In the genomic region with DNA sequence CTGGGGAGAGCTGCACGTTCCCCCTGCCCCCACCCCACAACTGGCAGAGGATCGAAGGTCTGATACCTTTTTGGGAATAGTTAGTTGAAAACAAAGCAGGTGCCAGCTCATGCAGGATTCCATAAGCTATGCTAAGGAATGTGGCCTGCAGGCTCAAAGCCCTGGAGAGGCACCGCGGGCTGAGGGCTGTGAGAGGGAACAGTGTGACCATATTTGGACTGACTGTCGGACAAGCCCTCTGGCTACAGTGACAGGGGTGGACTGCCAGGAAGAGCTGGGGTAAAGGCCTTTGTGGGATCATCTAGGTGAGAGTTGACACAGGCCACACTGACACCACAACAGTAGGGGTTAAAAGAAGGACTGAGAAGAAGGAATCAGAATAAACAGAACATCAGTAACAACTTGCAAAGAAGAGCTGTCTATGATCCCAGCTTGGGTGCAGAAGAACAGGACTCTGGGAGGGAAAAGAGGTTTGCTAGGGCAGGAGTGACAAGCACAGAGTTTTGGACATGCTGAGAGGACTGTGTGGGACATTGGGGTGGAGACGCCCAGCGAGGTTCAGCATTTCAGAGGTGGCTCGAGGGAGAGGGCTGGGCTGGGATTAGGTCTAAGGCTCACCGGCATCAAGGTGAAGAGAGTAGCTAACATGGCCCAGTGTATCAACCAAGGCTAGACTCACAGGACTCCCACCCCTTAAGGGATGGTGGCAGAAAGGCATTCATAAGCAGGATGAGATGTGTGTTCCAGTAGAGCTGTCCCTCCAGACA, we compare ENCODE assay signal across 12 cellular contexts. TPM values are rescaled to one million over a fixed set of nuclear protein-coding genes. Genes with fewer than 3 reads are reported as not detected.
DNase-seq lines count a peak whose midpoint lies in the region; ATAC-seq and TF ChIP-seq lines count a peak whose summit lies in the region.
"Had no signal": no experiment of that assay in that cellular context is flagged by ENCODE, and none has a peak within 500 bp of the region (broad histone marks: within the 10 kb centered on the region; RNA-seq: fewer than 3 reads in every experiment).

No MANE protein-coding gene starts in this region.

- intact Hi-C loops in PC-3 (cut with micrococcal nuclease), result no loop called here

- no peak for TF ChIP-seq CTCF in AG04450 (IDR thresholded peaks at IDR 0.05; ENCODE audit: low read depth, low read length)
- TF ChIP-seq CTCF in PC-3 (conservative IDR thresholded peaks at IDR 0.05; ENCODE audit: low read depth, low read length), result no peak
- no peak for TF ChIP-seq CTCF in endothelial cell (IDR thresholded peaks at IDR 0.05; ENCODE audit: unreplicated experiment)
- TF ChIP-seq CTCF in GM13976 (IDR thresholded peaks at IDR 0.05; ENCODE audit: borderline replicate concordance, control extremely low read depth, extremely low read depth, insufficient read depth, missing control alignments), result no peak
- no peak for TF ChIP-seq CTCF in suprapubic skin (IDR thresholded peaks at IDR 0.05)

- H3K79me2 ChIP-seq in PC-3 (ENCODE audit: low read length), result peaks cover 99% of the 10 kb centered on the region

- TF ChIP-seq POLR2A in suprapubic skin (IDR thresholded peaks at IDR 0.05), result no peak

- no peak overlapping the region for H2AFZ ChIP-seq in PC-3 (ENCODE audit: low read length)

- H3K4me3 ChIP-seq in AG04450 (ENCODE audit: low read depth, low read length) (no peak overlapping the region), PC-3 (ENCODE audit: low read length) (no peak overlapping the region), muscle layer of duodenum (ENCODE audit: low read depth in 1 of 2, low read length in 2 of 2) (no peak overlapping the region), suprapubic skin (no peak overlapping the region)
- H3K4me3 ChIP-seq: dorsolateral prefrontal cortex had no signal

- no peaks in the 10 kb centered on the region for H3F3A ChIP-seq in PC-3 (ENCODE audit: low read length, unreplicated experiment)

- peak overlapping the region; percentile 64 for H3K4me3 Mint-ChIP-seq in endothelial cell (ENCODE audit: unreplicated experiment)
- H3K4me3 Mint-ChIP-seq: immature natural killer cell had no signal

- H3K9me3 Mint-ChIP-seq in endothelial cell (ENCODE audit: unreplicated experiment), result no peaks in the 10 kb centered on the region

- H3K9me2 ChIP-seq in PC-3 (replicated peaks; ENCODE audit: low read length), result no peaks in the 10 kb centered on the region

- DNase-seq in AG04450 (ENCODE audit: low read depth, low spot score) (no peak), PC-3 (peak; percentile 39), endothelial cell (ENCODE audit: low spot score) (no peak), GM13976 (ENCODE audit: low spot score) (no peak), suprapubic skin (ENCODE audit: low spot score in 2 of 2) (no peak), COLO668 (lab: John Stamatoyannopoulos, UW; ENCODE audit: unreplicated experiment) (no peak)
- DNase-seq: activated CD8-positive, alpha-beta memory T cell treated with anti-CD3 and anti-CD28 coated beads, Interleukin-2, amount 50 U/mL, for 4 hours; dorsolateral prefrontal cortex; immature natural killer cell; NCI-H2107 had no signal

- H3K9me3 ChIP-seq in AG04450 (ENCODE audit: control insufficient read depth, insufficient read depth, low read length) (peaks cover 5% of the 10 kb centered on the region), PC-3 (ENCODE audit: low read length) (no peaks in the 10 kb centered on the region), muscle layer of duodenum (ENCODE audit: control insufficient read depth in 1 of 2, low read length in 2 of 2) (peaks cover 0 to 3% of the 10 kb centered on the region in 2 donors), suprapubic skin (peaks cover 4% of the 10 kb centered on the region)

- in situ Hi-C loops in GM13976 (cut with MboI; ENCODE audit: low sequenced_read_pairs, unreplicated experiment), result no loop called here

- no peak overlapping the region for H3K9ac ChIP-seq in PC-3 (ENCODE audit: low read length)

- peaks cover 27% of the 10 kb centered on the region for H3K4me1 Mint-ChIP-seq in endothelial cell (ENCODE audit: unreplicated experiment)
- H3K4me1 Mint-ChIP-seq: immature natural killer cell had no signal

- POLR2A ChIA-PET in AG04450 (lab: Yijun Ruan, JAX), result interaction anchor here (0.6 kb wide), 1 partner anchor 17 kb away, joined by 3 read pairs; no protein-coding TSS in a partner anchor
- POLR2A ChIA-PET in PC-3 (lab: Charles Lee; ENCODE audit: unreplicated experiment), result interaction anchor here (0.7 kb wide), 1 partner anchor 41 kb away, joined by 3 read pairs; no protein-coding TSS in a partner anchor

- H3K4me1 ChIP-seq in PC-3 (ENCODE audit: insufficient read depth, low read length), result no peaks in the 10 kb centered on the region
- peaks cover 2 to 80% of the 10 kb centered on the region in 2 donors for H3K4me1 ChIP-seq in muscle layer of duodenum (ENCODE audit: control insufficient read depth in 1 of 2, insufficient read depth in 2 of 2, low read length in 2 of 2)
- H3K4me1 ChIP-seq in suprapubic skin, result peaks cover 6% of the 10 kb centered on the region

- BruUV-seq in PC-3 (replicated peaks; lab: Mats Ljungman, UMichigan), result TSS peak; percentile 7

- CTCF ChIA-PET in AG04450 (lab: Charles Lee), result interaction anchor here (0.6 to 3.3 kb wide), 6 partner anchors 13 to 183 kb away, joined by 3 to 19 read pairs (median 6); no protein-coding TSS in a partner anchor
- CTCF ChIA-PET in PC-3 (lab: Charles Lee), result no interaction called here

- H3K27ac ChIP-seq in AG04450 (ENCODE audit: low read depth, low read length), result peak overlapping the region; percentile 62
- H3K27ac ChIP-seq in PC-3 (ENCODE audit: low read length), result no peak overlapping the region
- H3K27ac ChIP-seq in muscle layer of duodenum (ENCODE audit: low read length), result peak overlapping the region; percentile 84
- no peak overlapping the region for H3K27ac ChIP-seq in suprapubic skin

- peaks cover 34% of the 10 kb centered on the region for H3K36me3 Mint-ChIP-seq in endothelial cell (ENCODE audit: low read depth, unreplicated experiment)

- no peak overlapping the region for H3K4me2 ChIP-seq in PC-3 (ENCODE audit: low read length)

- ATAC-seq in PC-3, result peak; percentile 33; the same call in 1 of the 2 replicates
- no peak for ATAC-seq in GM18858 (IDR thresholded peaks at IDR 0.05; ENCODE audit: unreplicated experiment)

- no peaks in the 10 kb centered on the region for H3K27me3 ChIP-seq in AG04450 (ENCODE audit: control insufficient read depth, insufficient read depth, low read length)
- no peaks in the 10 kb centered on the region for H3K27me3 ChIP-seq in PC-3 (ENCODE audit: low read length)
- H3K27me3 ChIP-seq in muscle layer of duodenum (ENCODE audit: low read depth, low read length), result no peaks in the 10 kb centered on the region
- H3K27me3 ChIP-seq in suprapubic skin, result no peaks in the 10 kb centered on the region

- TF ChIP-seq EP300 in suprapubic skin (IDR thresholded peaks at IDR 0.05), result no peak

- H3K27ac Mint-ChIP-seq in endothelial cell (ENCODE audit: unreplicated experiment), result peak overlapping the region; percentile 22
- H3K27ac Mint-ChIP-seq: immature natural killer cell had no signal

- WGBS in suprapubic skin, result 69% methylated on average over 9 of the region's 9 CpGs

- no peaks in the 10 kb centered on the region for H3K27me3 Mint-ChIP-seq in endothelial cell (ENCODE audit: unreplicated experiment)

- H3K36me3 ChIP-seq in PC-3 (ENCODE audit: low read depth, low read length), result peaks cover 80% of the 10 kb centered on the region
- peaks cover 14 to 20% of the 10 kb centered on the region in 2 donors for H3K36me3 ChIP-seq in muscle layer of duodenum (ENCODE audit: control insufficient read depth in 1 of 2, insufficient read depth in 2 of 2, low read length in 2 of 2)
- H3K36me3 ChIP-seq in suprapubic skin, result peaks cover 35% of the 10 kb centered on the region

- H4K20me1 ChIP-seq in PC-3 (ENCODE audit: low read length), result peaks cover 97% of the 10 kb centered on the region

RNA-seq across cellular contexts. Expression of gene ACTN1, which starts 54.5 kb away (rescaled TPM):
- 641 and 751 TPM in 2 replicates for polyA plus RNA-seq in AG04450 (2011; rRNA removed)
- 1,243 and 1,580 TPM in 2 replicates for polyA minus RNA-seq in AG04450 (2011; rRNA and poly(A)+ RNA removed)
- total RNA-seq in PC-3 (2014; rRNA removed) (303 and 400 TPM in 2 replicates), endothelial cell (ENCODE audit: unreplicated experiment) (130 TPM), suprapubic skin (100 to 1,000 TPM in 2 of 4 donors, 10 to 100 TPM in 2; 76.8 to 117 (median 94.0) TPM)

Comparison
In these comparisons a context has a peak if more than half of its experiments do, and no peak if none do; other contexts are left out.
1. H3K27ac ChIP-seq: peak in AG04450 (single experiment) and muscle layer of duodenum (single experiment); none in PC-3 (single experiment) and suprapubic skin (single experiment).